In genomic region chr9:121607434-121608248, GRCh38 we compare ENCODE assay signal across 9 cellular contexts. TPM values are rescaled to one million over a fixed set of nuclear protein-coding genes. Genes with fewer than 3 reads are reported as not detected.
DNase-seq lines count a peak whose midpoint lies in the region; ATAC-seq and TF ChIP-seq lines count a peak whose summit lies in the region.
"Had no signal": no experiment of that assay in that cellular context is flagged by ENCODE, and none has a peak within 500 bp of the region (broad histone marks: within the 10 kb centered on the region; RNA-seq: fewer than 3 reads in every experiment).

No MANE protein-coding gene starts in this region.

- no peak overlapping the region for H3K27ac Mint-ChIP-seq in activated T-helper 2 cell treated with anti-CD3 and anti-CD28 coated beads, Interferon-gamma antibody, Interleukin-2, Interleukin-4, amounts not matched to agents 10 μg/mL and 5 μg/mL and 100 μg/mL, durations not matched to agents 14 hours and 24 hours and 36 hours

- H3K9ac ChIP-seq in HUES48 (ENCODE audit: low read depth, low read length), result no peak overlapping the region

- no peaks in the 10 kb centered on the region for H3K36me3 Mint-ChIP-seq in activated T-helper 2 cell treated with anti-CD3 and anti-CD28 coated beads, Interferon-gamma antibody, Interleukin-2, Interleukin-4, amounts not matched to agents 10 μg/mL and 5 μg/mL and 100 μg/mL, durations not matched to agents 14 hours and 24 hours and 36 hours (ENCODE audit: low read depth)

- H3K9me3 ChIP-seq in HUES48 (ENCODE audit: control insufficient read depth, insufficient read depth, low read length) (no peaks in the 10 kb centered on the region), WERI-Rb-1 (ENCODE audit: severe bottlenecking) (no peaks in the 10 kb centered on the region), thoracic aorta (no peaks in the 10 kb centered on the region)
- H3K9me3 ChIP-seq: mucosa of descending colon had no signal

- no peaks in the 10 kb centered on the region for H3K9me3 Mint-ChIP-seq in activated T-helper 2 cell treated with anti-CD3 and anti-CD28 coated beads, Interferon-gamma antibody, Interleukin-2, Interleukin-4, amounts not matched to agents 10 μg/mL and 5 μg/mL and 100 μg/mL, durations not matched to agents 14 hours and 24 hours and 36 hours

- no peak overlapping the region for H3K4me3 Mint-ChIP-seq in activated T-helper 2 cell treated with anti-CD3 and anti-CD28 coated beads, Interferon-gamma antibody, Interleukin-2, Interleukin-4, amounts not matched to agents 10 μg/mL and 5 μg/mL and 100 μg/mL, durations not matched to agents 14 hours and 24 hours and 36 hours (ENCODE audit: low read depth)

- ATAC-seq in left ventricle myocardium superior, result peak; percentile 79
- peak; percentile 68 for ATAC-seq in thoracic aorta (ENCODE audit: insufficient number of reproducible peaks, low FRiP score, low read depth)
- ATAC-seq in GM18520 (IDR thresholded peaks at IDR 0.05; ENCODE audit: unreplicated experiment), result no peak
- ATAC-seq: mucosa of descending colon had no signal

- DNase-seq in WERI-Rb-1 (peak; percentile 73), left ventricle myocardium superior (peak; percentile 73), thoracic aorta (ENCODE audit: low spot score) (peak; percentile 36), UCSD-AML1 (lab: John Stamatoyannopoulos, UW; ENCODE audit: unreplicated experiment) (no peak)
- DNase-seq in activated T-helper 2 cell treated with anti-CD3 and anti-CD28 coated beads, Interferon-gamma antibody, Interleukin-2, Interleukin-4, amounts not matched to agents 10 μg/mL and 5 μg/mL and 100 μg/mL, durations not matched to agents 14 hours and 24 hours and 36 hours (ENCODE audit: low spot score), result no peak
- DNase-seq: effector memory CD4-positive, alpha-beta T cell; mucosa of descending colon had no signal

- no peak for TF ChIP-seq CTCF in WERI-Rb-1 (IDR thresholded peaks at IDR 0.05; ENCODE audit: low read depth, low read length)
- no peak for TF ChIP-seq CTCF in thoracic aorta (IDR thresholded peaks at IDR 0.05)

- peaks cover 10% of the 10 kb centered on the region for H3K4me1 ChIP-seq in HUES48 (ENCODE audit: control insufficient read depth, insufficient read depth, low read length)
- peaks cover 14 to 66% of the 10 kb centered on the region in 2 donors for H3K4me1 ChIP-seq in thoracic aorta (ENCODE audit: control insufficient read depth in 1 of 2, low read depth in 2 of 2)

- peaks cover 19% of the 10 kb centered on the region for H3K27me3 Mint-ChIP-seq in activated T-helper 2 cell treated with anti-CD3 and anti-CD28 coated beads, Interferon-gamma antibody, Interleukin-2, Interleukin-4, amounts not matched to agents 10 μg/mL and 5 μg/mL and 100 μg/mL, durations not matched to agents 14 hours and 24 hours and 36 hours (ENCODE audit: low read depth)

- H3K4me3 ChIP-seq in HUES48 (ENCODE audit: low read depth, low read length), result no peak overlapping the region
- H3K4me3 ChIP-seq in WERI-Rb-1 (ENCODE audit: low read depth, low read length), result peak overlapping the region; percentile 26
- peak overlapping the region; percentile 58 for H3K4me3 ChIP-seq in thoracic aorta
- H3K4me3 ChIP-seq: mucosa of descending colon had no signal

- H3K36me3 ChIP-seq in HUES48 (ENCODE audit: control insufficient read depth, insufficient read depth, low read length) (no peaks in the 10 kb centered on the region), WERI-Rb-1 (peaks cover 5% of the 10 kb centered on the region), thoracic aorta (no peaks in the 10 kb centered on the region)

- H3K27me3 ChIP-seq in HUES48 (ENCODE audit: control insufficient read depth, insufficient read depth, low read length) (no peaks in the 10 kb centered on the region), WERI-Rb-1 (ENCODE audit: insufficient read depth, low read depth, severe bottlenecking) (no peaks in the 10 kb centered on the region), thoracic aorta (replicated peaks; ENCODE audit: insufficient read depth) (no peaks in the 10 kb centered on the region)

- H3K4me1 Mint-ChIP-seq in activated T-helper 2 cell treated with anti-CD3 and anti-CD28 coated beads, Interferon-gamma antibody, Interleukin-2, Interleukin-4, amounts not matched to agents 10 μg/mL and 5 μg/mL and 100 μg/mL, durations not matched to agents 14 hours and 24 hours and 36 hours (ENCODE audit: low read depth), result no peaks in the 10 kb centered on the region

- H3K27ac ChIP-seq in HUES48 (ENCODE audit: low read depth, low read length) (peak overlapping the region; percentile 8), WERI-Rb-1 (peak overlapping the region; percentile 84), thoracic aorta (peak overlapping the region; percentile 42 to 62)

- intact Hi-C loops in left ventricle myocardium superior (cut with micrococcal nuclease), result loop anchor here (10.0 kb wide), 1 partner anchor 53 kb away; no protein-coding TSS in a partner anchor
- intact Hi-C loops in activated T-helper 2 cell treated with anti-CD3 and anti-CD28 coated beads, Interferon-gamma antibody, Interleukin-2, Interleukin-4, amounts not matched to agents 10 μg/mL and 5 μg/mL and 100 μg/mL, durations not matched to agents 14 hours and 24 hours and 36 hours (cut with micrococcal nuclease), result no loop called here

RNA-seq across cellular contexts. Expression of gene DAB2IP, which starts 43.8 kb away (rescaled TPM):
- total RNA-seq in left ventricle myocardium superior (54.8 TPM), thoracic aorta (100 to 1,000 TPM in 1 of 2 donors, 10 to 100 TPM in 1; 87.4 to 104 TPM)
- total RNA-seq in activated T-helper 2 cell treated with anti-CD3 and anti-CD28 coated beads, Interferon-gamma antibody, Interleukin-2, Interleukin-4, amounts not matched to agents 10 μg/mL and 5 μg/mL and 100 μg/mL, durations not matched to agents 14 hours and 24 hours and 36 hours, result 0.02 TPM in 1 of 2 replicates, not detected in the other

Comparison
In these comparisons a context has a peak if more than half of its experiments do, and no peak if none do; other contexts are left out.
1. H3K27ac ChIP-seq: peak in every context shown above with its lines; median percentile 84 in WERI-Rb-1; 52 in thoracic aorta; 8 in HUES48.
2. DNase-seq: peak in WERI-Rb-1 (single experiment), left ventricle myocardium superior (single experiment) and thoracic aorta (single experiment); none in UCSD-AML1 (single experiment) and activated T-helper 2 cell treated with anti-CD3 and anti-CD28 coated beads, Interferon-gamma antibody, Interleukin-2, Interleukin-4, amounts not matched to agents 10 μg/mL and 5 μg/mL and 100 μg/mL, durations not matched to agents 14 hours and 24 hours and 36 hours (single experiment).
3. RNA of gene DAB2IP, which starts 43.8 kb away (total RNA-seq): 87.4 to 104 TPM in thoracic aorta and 54.8 TPM in left ventricle myocardium superior (single experiment); 0.02 TPM in activated T-helper 2 cell treated with anti-CD3 and anti-CD28 coated beads, Interferon-gamma antibody, Interleukin-2, Interleukin-4, amounts not matched to agents 10 μg/mL and 5 μg/mL and 100 μg/mL, durations not matched to agents 14 hours and 24 hours and 36 hours; every median in the first group is over 10 times any median in the second.